Comparison of ENCODE assay signal across 25 cellular contexts in genomic region chr6:134221250-134221649, GRCh38.
"Had no signal": no experiment of that assay in that cellular context is flagged by ENCODE, and none has a peak within 500 bp of the region (broad histone marks: within the 10 kb centered on the region; RNA-seq: fewer than 3 reads in every experiment).

No MANE protein-coding gene starts in this region.

- ATAC-seq: effector memory CD8-positive, alpha-beta T cell; foreskin keratinocyte; gastrocnemius medialis; gastroesophageal sphincter; heart left ventricle; heart right ventricle had no signal

- H3K4me3 ChIP-seq: colonic mucosa, coronary artery, dorsolateral prefrontal cortex, esophagus muscularis mucosa, esophagus squamous epithelium, gastrocnemius medialis, gastroesophageal sphincter, heart left ventricle, heart right ventricle had no signal

- H3K9me3 ChIP-seq: colonic mucosa, esophagus muscularis mucosa, esophagus squamous epithelium, gastrocnemius medialis, gastroesophageal sphincter, heart left ventricle, heart right ventricle had no signal

- FAIRE-seq: colon, endometrium, endothelial cell of umbilical vein had no signal

- H3K27me3 ChIP-seq: colonic mucosa, dorsolateral prefrontal cortex, esophagus muscularis mucosa, esophagus squamous epithelium, foreskin keratinocyte, gastrocnemius medialis, gastroesophageal sphincter, heart left ventricle, heart right ventricle had no signal

- H3K27ac ChIP-seq: colonic mucosa, coronary artery, epithelial cell of prostate, esophagus muscularis mucosa, foreskin keratinocyte, gastrocnemius medialis, gastroesophageal sphincter, heart left ventricle, heart right ventricle had no signal

- H3K36me3 ChIP-seq: colonic mucosa, esophagus muscularis mucosa, esophagus squamous epithelium, gastrocnemius medialis, gastroesophageal sphincter, heart left ventricle, heart right ventricle had no signal

- DNase-seq: colonic mucosa; dermis blood vessel endothelial cell; dorsolateral prefrontal cortex; effector CD4-positive, alpha-beta T cell; effector CD8-positive, alpha-beta T cell; effector memory CD4-positive, alpha-beta T cell; effector memory CD8-positive, alpha-beta T cell; endodermal cell; erythroblast; esophagus squamous epithelium; foreskin fibroblast; foreskin keratinocyte; foreskin melanocyte; gastrocnemius medialis; glutamatergic neuron; head of caudate nucleus; heart left ventricle; heart right ventricle had no signal

- H3K4me1 ChIP-seq: colonic mucosa, esophagus muscularis mucosa, foreskin keratinocyte, gastrocnemius medialis, gastroesophageal sphincter had no signal
